Comparison of ENCODE assay signal across 23 cellular contexts in genomic region chr2:86330015-86330414, GRCh38. TPM values are rescaled to one million over a fixed set of nuclear protein-coding genes. Genes with fewer than 3 reads are reported as not detected.
"Had no signal": no experiment of that assay in that cellular context is flagged by ENCODE, and none has a peak within 500 bp of the region (broad histone marks: within the 10 kb centered on the region; RNA-seq: fewer than 3 reads in every experiment).

No MANE protein-coding gene starts in this region.

- H3K27me3 ChIP-seq: ovary, right atrium auricular region had no signal

- H3K4me3 ChIP-seq: lung, neural progenitor cell, ovary, right atrium auricular region, stomach, thoracic aorta, transverse colon had no signal

- ATAC-seq: foreskin keratinocyte; left colon; left ventricle myocardium superior; natural killer cell treated with Interleukin-12 subunit alpha and Interleukin-12 subunit beta and Interleukin-15 and Interleukin-18, amount 100 ng/mL, for 72 hours had no signal

- H2AFZ ChIP-seq: neural progenitor cell had no signal

- H3K9ac ChIP-seq: neural progenitor cell had no signal

- H3K9me3 ChIP-seq: ovary, right atrium auricular region, stomach, thoracic aorta, transverse colon had no signal

- DNase-seq: effector CD4-positive, alpha-beta T cell; endodermal cell; erythroblast; foreskin keratinocyte; hippocampal formation; left colon; left ventricle myocardium superior; mesenchymal stem cell; midbrain; nucleus accumbens; ovary; small intestine; stimulated activated CD4-positive, alpha-beta T cell treated with anti-CD3 and anti-CD28 coated beads, Interleukin-12 subunit alpha, Interleukin-12 subunit beta, amount 100 ng/mL, for 4 hours; stimulated activated naive CD4-positive, alpha-beta T cell; stomach; substantia nigra; transverse colon had no signal

- H3K36me3 ChIP-seq: neural progenitor cell, ovary, right atrium auricular region, stomach, thoracic aorta, transverse colon had no signal

- H3K4me2 ChIP-seq: neural progenitor cell had no signal

- FAIRE-seq: endothelial cell of umbilical vein, small intestine had no signal

- H3K4me1 ChIP-seq: foreskin keratinocyte, right atrium auricular region, stomach, transverse colon had no signal

- H3K27ac ChIP-seq: foreskin keratinocyte, neural progenitor cell, ovary, right atrium auricular region, stomach, thoracic aorta, transverse colon had no signal

RNA-seq across cellular contexts. Expression of gene REEP1, which starts 7.4 kb away (rescaled TPM):
- total RNA-seq: natural killer cell treated with Interleukin-12 subunit alpha and Interleukin-12 subunit beta and Interleukin-15 and Interleukin-18, amount 100 ng/mL, for 72 hours had no signal
